In genomic region chr16:11949527-11949926, GRCh38 we compare ENCODE assay signal across 10 cellular contexts. TPM values are rescaled to one million over a fixed set of nuclear protein-coding genes. Genes with fewer than 3 reads are reported as not detected.
A peak's percentile ranks its signal among the peaks of the same experiment; 100 is the strongest.
DNase-seq lines count a peak whose midpoint lies in the region; ATAC-seq and TF ChIP-seq lines count a peak whose summit lies in the region.
"Had no signal": no experiment of that assay in that cellular context is flagged by ENCODE, and none has a peak within 500 bp of the region (broad histone marks: within the 10 kb centered on the region; RNA-seq: fewer than 3 reads in every experiment).

No MANE protein-coding gene starts in this region.

- H3K4me3 ChIP-seq in Loucy (ENCODE audit: low read length, poor library complexity, severe bottlenecking): no peak overlapping the region
- H3K4me3 ChIP-seq: SJSA1 had no signal

- H3K9ac ChIP-seq in Loucy (ENCODE audit: low read depth, low read length, poor library complexity, severe bottlenecking): no peak overlapping the region

- H3K36me3 Mint-ChIP-seq in naive thymus-derived CD8-positive, alpha-beta T cell: no peaks in the 10 kb centered on the region

- peaks cover 0 to 8% (median 6%) of the 10 kb centered on the region in 4 donors for H3K4me1 Mint-ChIP-seq in naive thymus-derived CD8-positive, alpha-beta T cell

- H3K4me1 ChIP-seq in Loucy (ENCODE audit: insufficient read depth, low read length, poor library complexity, severe bottlenecking): no peaks in the 10 kb centered on the region
- H3K4me1 ChIP-seq: SJSA1 had no signal

- H3F3A ChIP-seq in Loucy (ENCODE audit: low read depth): no peaks in the 10 kb centered on the region

- H2AFZ ChIP-seq in Loucy (ENCODE audit: low read length): no peak overlapping the region

- no peak overlapping the region for H3K4me3 Mint-ChIP-seq in naive thymus-derived CD8-positive, alpha-beta T cell

- H3K9me3 ChIP-seq in Loucy (ENCODE audit: insufficient read depth, low read depth, low read length): no peaks in the 10 kb centered on the region
- H3K9me3 ChIP-seq: neutrophil, SJSA1 had no signal

- no peaks in the 10 kb centered on the region for H3K27me3 ChIP-seq in Loucy (ENCODE audit: insufficient read depth, low read length, poor library complexity, severe bottlenecking)
- H3K27me3 ChIP-seq: neutrophil, SJSA1 had no signal

- H3K9me2 ChIP-seq in Loucy (replicated peaks; ENCODE audit: low read depth, low read length): no peaks in the 10 kb centered on the region

- no peak overlapping the region for H3K4me2 ChIP-seq in Loucy (ENCODE audit: low read depth, low read length, poor library complexity, severe bottlenecking)

- no peaks in the 10 kb centered on the region for H3K9me3 Mint-ChIP-seq in naive thymus-derived CD8-positive, alpha-beta T cell

- TF ChIP-seq CTCF in Loucy (conservative IDR thresholded peaks at IDR 0.05; ENCODE audit: low read length): peak; percentile 44

- DNase-seq in COLO668 (lab: John Stamatoyannopoulos, UW; ENCODE audit: unreplicated experiment) (peak; percentile 26), SK-MEL-5 (ENCODE audit: low read depth, low spot score) (peak; percentile 52), NCI-H187 treated with DMSO at 0.1 percent for 48 hours (lab: John Stamatoyannopoulos, UW) (no peak)
- DNase-seq in naive thymus-derived CD8-positive, alpha-beta T cell: peak in 7 of 10 donors; percentile 3 to 72 (median 9)

- POLR2A ChIA-PET in naive thymus-derived CD8-positive, alpha-beta T cell (lab: Charles Lee): interaction anchor here (1.1 kb wide), 1 partner anchor 118 kb away, joined by 3 read pairs; no protein-coding TSS in a partner anchor

- H3K27ac Mint-ChIP-seq in naive thymus-derived CD8-positive, alpha-beta T cell: no peak overlapping the region

- H4K20me1 ChIP-seq in Loucy (ENCODE audit: insufficient read depth, low read length, poor library complexity, severe bottlenecking): no peaks in the 10 kb centered on the region

- no peaks in the 10 kb centered on the region for H3K27me3 Mint-ChIP-seq in naive thymus-derived CD8-positive, alpha-beta T cell

- no peaks in the 10 kb centered on the region for H3K36me3 ChIP-seq in Loucy (ENCODE audit: insufficient read depth, low read length)
- H3K36me3 ChIP-seq: neutrophil, SJSA1 had no signal

- H3K79me2 ChIP-seq in Loucy (ENCODE audit: insufficient read depth, low read length): no peaks in the 10 kb centered on the region

- in situ Hi-C loops in SK-MEL-5 (cut with HindIII; ENCODE audit: low pct_unique_long_range_greater_than_20kb, low sequenced_read_pairs): no loop called here

- peak; percentile 57 for ATAC-seq in GM19023 (IDR thresholded peaks at IDR 0.05; ENCODE audit: unreplicated experiment)
- peak; percentile 71 for ATAC-seq in esophagus mucosa
- ATAC-seq in naive thymus-derived CD8-positive, alpha-beta T cell: peak; percentile 70 to 72
- ATAC-seq in HG03342 (IDR thresholded peaks at IDR 0.05; ENCODE audit: unreplicated experiment): no peak

RNA-seq across cellular contexts. Expression of gene NPIPB2, which starts 7.7 kb away (rescaled TPM):
- total RNA-seq in SK-MEL-5 (2014; rRNA removed; shearing (Covaris generic)): 0.61 and 1.2 TPM in 2 replicates
- polyA plus RNA-seq in SK-MEL-5 (2015; cell fraction: cytosol; rRNA removed): 3.0 TPM in 1 of 2 replicates, not detected in the other
- polyA plus RNA-seq in SK-MEL-5 (2015; cell fraction: nucleus; rRNA removed): 28.8 and 43.4 TPM in 2 replicates
- 6.3 TPM for total RNA-seq in esophagus mucosa
- 10 to 100 TPM; 18.0 to 24.5 TPM for total RNA-seq in naive thymus-derived CD8-positive, alpha-beta T cell
- 1 to 10 TPM in 2 of 3 donors, not detected in 1; 1.1 to 2.5 TPM for polyA plus RNA-seq in naive thymus-derived CD8-positive, alpha-beta T cell

RNA-seq across cellular contexts. Expression of gene TNFRSF17, which starts 15.5 kb away (rescaled TPM):
- not detected in 2 replicates for total RNA-seq in SK-MEL-5 (2014; rRNA removed; shearing (Covaris generic))
- not detected in 2 replicates for polyA plus RNA-seq in SK-MEL-5 (2015; cell fraction: cytosol; rRNA removed)
- not detected in 2 replicates for polyA plus RNA-seq in SK-MEL-5 (2015; cell fraction: nucleus; rRNA removed)
- 0.24 TPM for total RNA-seq in esophagus mucosa
- total RNA-seq in naive thymus-derived CD8-positive, alpha-beta T cell: 1 to 10 TPM in 1 of 2 experiments, under 1 TPM in 1; 0.63 to 1.2 TPM
- under 1 TPM in 1 of 3 donors, not detected in 2; 0.20 TPM for polyA plus RNA-seq in naive thymus-derived CD8-positive, alpha-beta T cell
- total RNA-seq: SJSA1 had no signal

RNA-seq across cellular contexts. Expression of gene SNX29, which starts 27.0 kb away (rescaled TPM):
- 7.2 and 7.7 TPM in 2 replicates for total RNA-seq in SK-MEL-5 (2014; rRNA removed; shearing (Covaris generic))
- polyA plus RNA-seq in SK-MEL-5 (2015; cell fraction: cytosol; rRNA removed): 4.3 and 8.4 TPM in 2 replicates
- 2.5 and 4.4 TPM in 2 replicates for polyA plus RNA-seq in SK-MEL-5 (2015; cell fraction: nucleus; rRNA removed)
- 16.6 TPM for total RNA-seq in esophagus mucosa
- total RNA-seq in naive thymus-derived CD8-positive, alpha-beta T cell: 10 to 100 TPM; 31.2 to 42.7 TPM
- 10 to 100 TPM in 2 of 3 donors, 1 to 10 TPM in 1; 6.1 to 14.3 (median 12.3) TPM for polyA plus RNA-seq in naive thymus-derived CD8-positive, alpha-beta T cell

RNA-seq across cellular contexts. Expression of gene GSPT1, which starts 33.8 kb away (rescaled TPM):
- total RNA-seq in SK-MEL-5 (2014; rRNA removed; shearing (Covaris generic)): 47.3 and 55.6 TPM in 2 replicates
- polyA plus RNA-seq in SK-MEL-5 (2015; cell fraction: cytosol; rRNA removed): 79.0 and 109 TPM in 2 replicates
- polyA plus RNA-seq in SK-MEL-5 (2015; cell fraction: nucleus; rRNA removed): 42.0 and 87.9 TPM in 2 replicates
- 110 TPM for total RNA-seq in esophagus mucosa
- 100 to 1,000 TPM in 1 of 2 experiments, 10 to 100 TPM in 1; 86.2 to 102 TPM for total RNA-seq in naive thymus-derived CD8-positive, alpha-beta T cell
- polyA plus RNA-seq in naive thymus-derived CD8-positive, alpha-beta T cell: 10 to 100 TPM; 64.0 to 91.1 (median 65.9) TPM
